In genomic region chrX:120274145-120274544, GRCh38 we compare ENCODE assay signal across 35 cellular contexts. TPM values are rescaled to one million over a fixed set of nuclear protein-coding genes. Genes with fewer than 3 reads are reported as not detected.
"Had no signal": no experiment of that assay in that cellular context is flagged by ENCODE, and none has a peak within 500 bp of the region (broad histone marks: within the 10 kb centered on the region; RNA-seq: fewer than 3 reads in every experiment).

No MANE protein-coding gene starts in this region.

- H3K9me3 Mint-ChIP-seq: activated CD4-positive, alpha-beta memory T cell treated with anti-CD3 and anti-CD28 coated beads for 36 hours; activated CD4-positive, alpha-beta T cell treated with anti-CD3 and anti-CD28 coated beads, Interleukin-2, amount 10 ng/mL, durations not matched to agents 24 days and 14 days; activated naive CD4-positive, alpha-beta T cell treated with anti-CD3 and anti-CD28 coated beads, Interleukin-2, amount 10 ng/mL, durations not matched to agents 7 days and 5 days; activated naive CD4-positive, alpha-beta T cell treated with anti-CD3 and anti-CD28 coated beads, Interleukin-2, amount 50 U/mL, for 72 hours; activated naive CD8-positive, alpha-beta T cell treated with anti-CD3 and anti-CD28 coated beads, Interleukin-2, amount 10 ng/mL, durations not matched to agents 7 days and 5 days; activated T-helper 1 cell treated with anti-CD3 and anti-CD28 coated beads, Interleukin-12 subunit alpha, Interleukin-12 subunit beta, Interleukin-2, Interleukin-4 antibody, amounts not matched to agents 30 ng/mL and 10 ng/mL and 1 ng/mL, durations not matched to agents 14 hours and 24 hours and 36 hours; activated T-helper 2 cell treated with anti-CD3 and anti-CD28 coated beads, Interferon-gamma antibody, Interleukin-2, Interleukin-4, amounts not matched to agents 10 μg/mL and 5 μg/mL and 100 μg/mL, durations not matched to agents 14 hours and 24 hours and 36 hours; brain; central memory CD8-positive, alpha-beta T cell; dendritic cell treated with granulocyte-macrophage colony-stimulating factor and Interleukin-4, amounts not matched to agents 40 ng/mL and 50 ng/mL, for 4 days had no signal

- DNase-seq: activated CD4-positive, alpha-beta memory T cell treated with anti-CD3 and anti-CD28 coated beads for 36 hours; activated CD4-positive, alpha-beta T cell treated with anti-CD3 and anti-CD28 coated beads for 36 hours; activated CD4-positive, alpha-beta T cell treated with anti-CD3 and anti-CD28 coated beads, Interleukin-2, amount 10 ng/mL, durations not matched to agents 24 days and 14 days; activated CD4-positive, CD25-positive, alpha-beta regulatory T cell; activated CD4-positive, CD25-positive, alpha-beta regulatory T cell treated with anti-CD3 and anti-CD28 coated beads, Interleukin-2, amount 50 U/mL, for 72 hours; activated CD8-positive, alpha-beta memory T cell treated with anti-CD3 and anti-CD28 coated beads, Interleukin-2, amount 10 ng/mL, durations not matched to agents 7 days and 5 days; activated CD8-positive, alpha-beta memory T cell treated with anti-CD3 and anti-CD28 coated beads, Interleukin-2, amount 50 U/mL, for 4 hours; activated CD8-positive, alpha-beta T cell treated with anti-CD3 and anti-CD28 coated beads, Interleukin-2, amount 10 ng/mL, durations not matched to agents 7 days and 5 days; activated effector memory CD4-positive, alpha-beta T cell treated with anti-CD3 and anti-CD28 coated beads, Interleukin-2, amount 50 U/mL, for 16 hours; activated naive CD4-positive, alpha-beta T cell treated with anti-CD3 and anti-CD28 coated beads, Interleukin-2, amount 10 ng/mL, durations not matched to agents 7 days and 5 days; activated naive CD8-positive, alpha-beta T cell treated with anti-CD3 and anti-CD28 coated beads, Interleukin-2, amount 10 ng/mL, durations not matched to agents 7 days and 5 days; activated T-cell treated with anti-CD3 and anti-CD28 coated beads, Interleukin-2, amount 50 U/mL, for 1 hour; activated T-cell treated with anti-CD3 and anti-CD28 coated beads, Interleukin-2, amount 50 U/mL, for 48 hours; dorsolateral prefrontal cortex; effector memory CD4-positive, alpha-beta T cell; endodermal cell; erythroblast; foreskin keratinocyte; gastrocnemius medialis; glutamatergic neuron; heart left ventricle; T-helper 2 cell had no signal

- H3K27me3 Mint-ChIP-seq: activated CD4-positive, alpha-beta memory T cell treated with anti-CD3 and anti-CD28 coated beads for 36 hours; activated CD4-positive, alpha-beta T cell treated with anti-CD3 and anti-CD28 coated beads for 36 hours; activated CD4-positive, alpha-beta T cell treated with anti-CD3 and anti-CD28 coated beads, Interleukin-2, amount 10 ng/mL, durations not matched to agents 24 days and 14 days; central memory CD8-positive, alpha-beta T cell; dendritic cell treated with granulocyte-macrophage colony-stimulating factor and Interleukin-4, amounts not matched to agents 40 ng/mL and 50 ng/mL, for 4 days had no signal

- H3K27ac ChIP-seq: ascending aorta, cardiac muscle cell, coronary artery, dorsolateral prefrontal cortex, esophagus muscularis mucosa, foreskin keratinocyte, gastrocnemius medialis had no signal

- H3K4me3 ChIP-seq: ascending aorta, breast epithelium, cardiac muscle cell, coronary artery, dorsolateral prefrontal cortex, esophagus muscularis mucosa, gastrocnemius medialis, heart left ventricle had no signal

- H3K27ac Mint-ChIP-seq: activated CD4-positive, alpha-beta memory T cell treated with anti-CD3 and anti-CD28 coated beads for 36 hours; activated CD4-positive, alpha-beta T cell treated with anti-CD3 and anti-CD28 coated beads for 36 hours; activated CD4-positive, alpha-beta T cell treated with anti-CD3 and anti-CD28 coated beads, Interleukin-2, amount 10 ng/mL, durations not matched to agents 24 days and 14 days; activated CD8-positive, alpha-beta memory T cell treated with anti-CD3 and anti-CD28 coated beads, Interleukin-2, amount 10 ng/mL, durations not matched to agents 7 days and 5 days; activated CD8-positive, alpha-beta T cell treated with anti-CD3 and anti-CD28 coated beads, Interleukin-2, amount 10 ng/mL, durations not matched to agents 7 days and 5 days; activated naive CD4-positive, alpha-beta T cell treated with anti-CD3 and anti-CD28 coated beads, Interleukin-2, amount 10 ng/mL, durations not matched to agents 7 days and 5 days; activated naive CD4-positive, alpha-beta T cell treated with anti-CD3 and anti-CD28 coated beads, Interleukin-2, amount 50 U/mL, for 72 hours; activated naive CD8-positive, alpha-beta T cell treated with anti-CD3 and anti-CD28 coated beads, Interleukin-2, amount 10 ng/mL, durations not matched to agents 7 days and 5 days; activated T-helper 1 cell treated with anti-CD3 and anti-CD28 coated beads, Interleukin-12 subunit alpha, Interleukin-12 subunit beta, Interleukin-2, Interleukin-4 antibody, amounts not matched to agents 30 ng/mL and 10 ng/mL and 1 ng/mL, durations not matched to agents 14 hours and 24 hours and 36 hours; activated T-helper 2 cell treated with anti-CD3 and anti-CD28 coated beads, Interferon-gamma antibody, Interleukin-2, Interleukin-4, amounts not matched to agents 10 μg/mL and 5 μg/mL and 100 μg/mL, durations not matched to agents 14 hours and 24 hours and 36 hours; brain; dendritic cell treated with granulocyte-macrophage colony-stimulating factor and Interleukin-4, amounts not matched to agents 40 ng/mL and 50 ng/mL, for 4 days had no signal

- H3K4me3 Mint-ChIP-seq: activated CD4-positive, alpha-beta memory T cell treated with anti-CD3 and anti-CD28 coated beads for 36 hours; activated CD4-positive, alpha-beta T cell treated with anti-CD3 and anti-CD28 coated beads for 36 hours; activated CD4-positive, alpha-beta T cell treated with anti-CD3 and anti-CD28 coated beads, Interleukin-2, amount 10 ng/mL, durations not matched to agents 24 days and 14 days; activated CD8-positive, alpha-beta memory T cell treated with anti-CD3 and anti-CD28 coated beads, Interleukin-2, amount 10 ng/mL, durations not matched to agents 7 days and 5 days; activated CD8-positive, alpha-beta T cell treated with anti-CD3 and anti-CD28 coated beads, Interleukin-2, amount 10 ng/mL, durations not matched to agents 7 days and 5 days; activated naive CD4-positive, alpha-beta T cell treated with anti-CD3 and anti-CD28 coated beads, Interleukin-2, amount 10 ng/mL, durations not matched to agents 7 days and 5 days; activated naive CD8-positive, alpha-beta T cell treated with anti-CD3 and anti-CD28 coated beads, Interleukin-2, amount 10 ng/mL, durations not matched to agents 7 days and 5 days; activated T-helper 1 cell treated with anti-CD3 and anti-CD28 coated beads, Interleukin-12 subunit alpha, Interleukin-12 subunit beta, Interleukin-2, Interleukin-4 antibody, amounts not matched to agents 30 ng/mL and 10 ng/mL and 1 ng/mL, durations not matched to agents 14 hours and 24 hours and 36 hours; brain; central memory CD8-positive, alpha-beta T cell; dendritic cell treated with granulocyte-macrophage colony-stimulating factor and Interleukin-4, amounts not matched to agents 40 ng/mL and 50 ng/mL, for 4 days; endodermal cell had no signal

- H3K4me1 ChIP-seq: ascending aorta, breast epithelium, gastrocnemius medialis had no signal

- H3K4me1 Mint-ChIP-seq: brain; central memory CD8-positive, alpha-beta T cell had no signal

- H3K36me3 Mint-ChIP-seq: activated CD4-positive, alpha-beta memory T cell treated with anti-CD3 and anti-CD28 coated beads for 36 hours; activated CD8-positive, alpha-beta memory T cell treated with anti-CD3 and anti-CD28 coated beads, Interleukin-2, amount 10 ng/mL, durations not matched to agents 7 days and 5 days; activated naive CD4-positive, alpha-beta T cell treated with anti-CD3 and anti-CD28 coated beads, Interleukin-2, amount 10 ng/mL, durations not matched to agents 7 days and 5 days; activated naive CD4-positive, alpha-beta T cell treated with anti-CD3 and anti-CD28 coated beads, Interleukin-2, amount 50 U/mL, for 72 hours; brain had no signal

- H3K36me3 ChIP-seq: ascending aorta, breast epithelium, cardiac muscle cell, esophagus muscularis mucosa, gastrocnemius medialis, heart left ventricle had no signal

- H3K27me3 ChIP-seq: ascending aorta, breast epithelium, cardiac muscle cell, esophagus muscularis mucosa, foreskin keratinocyte, gastrocnemius medialis had no signal

- H3K9me3 ChIP-seq: ascending aorta, breast epithelium, esophagus muscularis mucosa, gastrocnemius medialis, heart left ventricle had no signal

RNA-seq across cellular contexts. Expression of gene TMEM255A, which starts 37.1 kb away (rescaled TPM):
- total RNA-seq: activated CD4-positive, alpha-beta memory T cell treated with anti-CD3 and anti-CD28 coated beads for 36 hours; activated CD4-positive, alpha-beta T cell treated with anti-CD3 and anti-CD28 coated beads for 36 hours; activated CD4-positive, alpha-beta T cell treated with anti-CD3 and anti-CD28 coated beads, Interleukin-2, amount 10 ng/mL, durations not matched to agents 24 days and 14 days; activated CD8-positive, alpha-beta memory T cell treated with anti-CD3 and anti-CD28 coated beads for 36 hours; activated CD8-positive, alpha-beta T cell treated with anti-CD3 and anti-CD28 coated beads, Interleukin-2, amount 10 ng/mL, durations not matched to agents 7 days and 5 days; activated naive CD4-positive, alpha-beta T cell treated with anti-CD3 and anti-CD28 coated beads, Interleukin-2, amount 50 U/mL, for 72 hours; activated T-helper 1 cell treated with anti-CD3 and anti-CD28 coated beads, Interleukin-12 subunit alpha, Interleukin-12 subunit beta, Interleukin-2, Interleukin-4 antibody, amounts not matched to agents 30 ng/mL and 10 ng/mL and 1 ng/mL, durations not matched to agents 14 hours and 24 hours and 36 hours; activated T-helper 2 cell treated with anti-CD3 and anti-CD28 coated beads, Interferon-gamma antibody, Interleukin-2, Interleukin-4, amounts not matched to agents 10 μg/mL and 5 μg/mL and 100 μg/mL, durations not matched to agents 14 hours and 24 hours and 36 hours; ascending aorta; T-helper 1 cell treated with Interleukin-12 subunit alpha and Interleukin-12 subunit beta and Interleukin-4 antibody, amounts not matched to agents 30 ng/mL and 1 ng/mL, for 36 hours had no signal
